Comparison of ENCODE assay signal across 11 cellular contexts in the genomic region with DNA sequence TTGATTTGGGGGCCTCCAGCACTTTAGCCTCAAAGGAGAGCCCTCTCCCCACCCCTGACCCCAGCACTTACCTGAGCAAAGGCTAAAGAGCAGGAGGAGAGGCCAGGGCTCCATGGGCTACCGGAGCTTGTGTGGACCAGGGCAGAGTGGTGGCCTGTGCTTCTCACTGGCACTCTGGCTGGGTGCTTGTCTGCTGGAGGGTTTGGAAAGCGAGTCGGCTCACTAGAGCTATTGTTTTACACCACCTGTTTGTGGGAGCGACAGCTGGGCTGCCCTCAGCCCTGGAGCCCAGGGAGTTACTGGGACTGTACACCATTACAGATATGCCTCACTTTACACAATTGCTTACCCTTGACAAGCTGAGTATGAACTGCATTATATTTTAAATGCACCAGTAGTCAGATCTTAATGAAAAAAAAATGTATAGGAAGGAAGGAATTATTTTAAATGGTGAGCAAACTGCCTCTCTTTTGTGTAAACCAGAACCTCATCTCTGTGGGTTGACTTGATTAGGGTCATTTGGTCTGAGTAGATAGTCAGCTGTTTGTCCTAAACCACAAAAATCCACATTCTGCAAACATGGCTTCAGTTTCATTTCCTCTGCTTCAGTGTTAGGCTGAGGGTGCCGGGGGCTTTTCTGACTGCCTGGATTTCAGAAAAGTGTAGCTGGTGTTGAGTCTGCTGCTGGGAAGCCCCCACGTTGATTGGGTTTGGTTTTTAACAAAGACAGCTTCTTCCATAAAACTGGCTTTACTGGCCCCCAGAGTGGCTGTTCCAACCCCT. TPM values are rescaled to one million over a fixed set of nuclear protein-coding genes. Genes with fewer than 3 reads are reported as not detected.
DNase-seq lines count a peak whose midpoint lies in the region; TF ChIP-seq lines count a peak whose summit lies in the region.
"Had no signal": no experiment of that assay in that cellular context is flagged by ENCODE, and none has a peak within 500 bp of the region (broad histone marks: within the 10 kb centered on the region; RNA-seq: fewer than 3 reads in every experiment).

TSS of gene CHRNA1 (minus strand) at position 192 of the 783 bp plus-strand sequence. CDS start at position 114, 78 bp downstream.

- DNase-seq in NCI-H748 (lab: John Stamatoyannopoulos, UW; ENCODE audit: unreplicated experiment) (peak; percentile 36), NCI-H748 treated with DMSO at 0.1 percent for 48 hours (lab: John Stamatoyannopoulos, UW) (no peak), NCI-H146 treated with DMSO at 0.1 percent for 48 hours (lab: John Stamatoyannopoulos, UW; ENCODE audit: unreplicated experiment) (peak; percentile 42), skeletal muscle cell (ENCODE audit: low read depth) (no peak), immature natural killer cell (no peak)
- no peak for DNase-seq in activated CD4-positive, alpha-beta T cell treated with anti-CD3 and anti-CD28 coated beads for 1 hour
- no peak for DNase-seq in activated T-helper 2 cell treated with anti-CD3 and anti-CD28 coated beads, Interferon-gamma antibody, Interleukin-2, Interleukin-4, amounts not matched to agents 10 μg/mL and 5 μg/mL and 100 μg/mL, durations not matched to agents 14 hours and 24 hours and 36 hours (ENCODE audit: low spot score)
- DNase-seq: activated CD4-positive, alpha-beta T cell treated with anti-CD3 and anti-CD28 coated beads, Interleukin-2, amount 50 U/mL, for 48 hours; NCI-H1048 had no signal

- H3K27me3 Mint-ChIP-seq in brain (peaks cover 3% of the 10 kb centered on the region), immature natural killer cell (ENCODE audit: low read depth in 3 of 3) (peaks cover 0 to 2% (median 2%) of the 10 kb centered on the region in 3 donors)
- peaks cover 7% of the 10 kb centered on the region for H3K27me3 Mint-ChIP-seq in activated T-helper 2 cell treated with anti-CD3 and anti-CD28 coated beads, Interferon-gamma antibody, Interleukin-2, Interleukin-4, amounts not matched to agents 10 μg/mL and 5 μg/mL and 100 μg/mL, durations not matched to agents 14 hours and 24 hours and 36 hours (ENCODE audit: low read depth)

- no peak for TF ChIP-seq CTCF in brain (conservative IDR thresholded peaks at IDR 0.05)

- H3K4me3 Mint-ChIP-seq in brain (peak within 1 kb of the TSS in 3 of 5 experiments; percentile 32 to 89 (median 77)), immature natural killer cell (no peak within 1 kb of the TSS)
- no peak within 1 kb of the TSS for H3K4me3 Mint-ChIP-seq in activated T-helper 2 cell treated with anti-CD3 and anti-CD28 coated beads, Interferon-gamma antibody, Interleukin-2, Interleukin-4, amounts not matched to agents 10 μg/mL and 5 μg/mL and 100 μg/mL, durations not matched to agents 14 hours and 24 hours and 36 hours (ENCODE audit: low read depth)
- H3K4me3 Mint-ChIP-seq: neural crest cell had no signal

- no peaks in the 10 kb centered on the region for H3K9me3 Mint-ChIP-seq in brain
- no peaks in the 10 kb centered on the region for H3K9me3 Mint-ChIP-seq in immature natural killer cell
- H3K9me3 Mint-ChIP-seq in activated T-helper 2 cell treated with anti-CD3 and anti-CD28 coated beads, Interferon-gamma antibody, Interleukin-2, Interleukin-4, amounts not matched to agents 10 μg/mL and 5 μg/mL and 100 μg/mL, durations not matched to agents 14 hours and 24 hours and 36 hours: no peaks in the 10 kb centered on the region
- H3K9me3 Mint-ChIP-seq: neural crest cell had no signal

- H3K36me3 Mint-ChIP-seq in brain (no peaks in the 10 kb centered on the region), immature natural killer cell (no peaks in the 10 kb centered on the region)
- no peaks in the 10 kb centered on the region for H3K36me3 Mint-ChIP-seq in activated T-helper 2 cell treated with anti-CD3 and anti-CD28 coated beads, Interferon-gamma antibody, Interleukin-2, Interleukin-4, amounts not matched to agents 10 μg/mL and 5 μg/mL and 100 μg/mL, durations not matched to agents 14 hours and 24 hours and 36 hours (ENCODE audit: low read depth)

- intact Hi-C loops in activated T-helper 2 cell treated with anti-CD3 and anti-CD28 coated beads, Interferon-gamma antibody, Interleukin-2, Interleukin-4, amounts not matched to agents 10 μg/mL and 5 μg/mL and 100 μg/mL, durations not matched to agents 14 hours and 24 hours and 36 hours (cut with micrococcal nuclease): no loop called here

- H3K4me1 Mint-ChIP-seq in brain (peaks cover 50% of the 10 kb centered on the region), immature natural killer cell (no peaks in the 10 kb centered on the region)
- H3K4me1 Mint-ChIP-seq in activated T-helper 2 cell treated with anti-CD3 and anti-CD28 coated beads, Interferon-gamma antibody, Interleukin-2, Interleukin-4, amounts not matched to agents 10 μg/mL and 5 μg/mL and 100 μg/mL, durations not matched to agents 14 hours and 24 hours and 36 hours (ENCODE audit: low read depth): peaks cover 6% of the 10 kb centered on the region

- peak within 1 kb of the TSS in 4 of 5 experiments; percentile 28 to 94 (median 59) for H3K27ac Mint-ChIP-seq in brain
- H3K27ac Mint-ChIP-seq in immature natural killer cell: no peak within 1 kb of the TSS
- no peak within 1 kb of the TSS for H3K27ac Mint-ChIP-seq in activated T-helper 2 cell treated with anti-CD3 and anti-CD28 coated beads, Interferon-gamma antibody, Interleukin-2, Interleukin-4, amounts not matched to agents 10 μg/mL and 5 μg/mL and 100 μg/mL, durations not matched to agents 14 hours and 24 hours and 36 hours

- H3K4me3 ChIP-seq in skeletal muscle cell (ENCODE audit: low read depth, low read length): peak within 1 kb of the TSS; percentile 46

RNA-seq across cellular contexts. Expression of gene CHRNA1, which starts in this region (rescaled TPM):
- 0.44 TPM for polyA plus RNA-seq in brain (ENCODE audit: insufficient read depth, low read depth, low replicate concordance)
- polyA plus RNA-seq in immature natural killer cell: not detected
- total RNA-seq in activated T-helper 2 cell treated with anti-CD3 and anti-CD28 coated beads, Interferon-gamma antibody, Interleukin-2, Interleukin-4, amounts not matched to agents 10 μg/mL and 5 μg/mL and 100 μg/mL, durations not matched to agents 14 hours and 24 hours and 36 hours: not detected in 2 replicates
- total RNA-seq: neural crest cell had no signal

Comparison
In these comparisons a context has a peak if more than half of its experiments do, and no peak if none do; other contexts are left out.
1. DNase-seq: peak in NCI-H748 (single experiment) and NCI-H146 treated with DMSO at 0.1 percent for 48 hours (single experiment); none in NCI-H748 treated with DMSO at 0.1 percent for 48 hours (single experiment), skeletal muscle cell (single experiment), immature natural killer cell (0 of 3), activated CD4-positive, alpha-beta T cell treated with anti-CD3 and anti-CD28 coated beads for 1 hour (single experiment) and activated T-helper 2 cell treated with anti-CD3 and anti-CD28 coated beads, Interferon-gamma antibody, Interleukin-2, Interleukin-4, amounts not matched to agents 10 μg/mL and 5 μg/mL and 100 μg/mL, durations not matched to agents 14 hours and 24 hours and 36 hours (single experiment).
2. H3K27ac Mint-ChIP-seq: peak in brain (4 of 5); none in immature natural killer cell (0 of 6) and activated T-helper 2 cell treated with anti-CD3 and anti-CD28 coated beads, Interferon-gamma antibody, Interleukin-2, Interleukin-4, amounts not matched to agents 10 μg/mL and 5 μg/mL and 100 μg/mL, durations not matched to agents 14 hours and 24 hours and 36 hours (single experiment).
3. H3K4me3 Mint-ChIP-seq: peak in brain (3 of 5); none in immature natural killer cell (0 of 5) and activated T-helper 2 cell treated with anti-CD3 and anti-CD28 coated beads, Interferon-gamma antibody, Interleukin-2, Interleukin-4, amounts not matched to agents 10 μg/mL and 5 μg/mL and 100 μg/mL, durations not matched to agents 14 hours and 24 hours and 36 hours (single experiment).